ENCODE assay signal across 1 cellular context in the genomic region with DNA sequence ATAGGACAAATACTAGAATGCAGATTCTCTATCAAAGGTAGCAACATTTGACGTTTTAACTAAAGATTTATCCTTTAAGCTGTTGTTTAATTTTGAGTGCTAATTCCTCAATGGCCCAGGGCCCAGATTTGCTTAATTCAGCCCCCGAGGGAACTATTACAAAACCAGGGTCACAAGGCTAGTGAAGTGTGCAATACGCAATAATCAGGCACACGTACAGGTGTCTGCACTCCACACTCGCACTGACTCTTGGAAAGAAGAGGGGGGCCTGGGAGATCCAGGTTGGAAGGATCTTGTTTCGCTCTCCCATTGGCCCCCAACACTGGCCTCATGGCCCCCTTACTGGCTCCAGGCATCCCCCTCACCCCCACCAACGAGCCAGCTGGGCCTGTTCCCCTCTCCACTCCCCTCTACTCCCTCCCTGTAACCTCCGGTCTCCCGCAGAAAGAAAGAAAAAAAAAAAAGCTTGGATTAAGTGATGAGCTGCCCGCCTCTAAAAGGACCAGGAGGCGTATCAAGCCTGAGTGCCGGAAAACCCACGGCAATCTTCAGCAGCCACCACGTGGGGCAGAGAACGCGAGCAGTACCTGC.
TF ChIP-seq lines count a peak whose summit lies in the region.

No MANE protein-coding gene starts in this region.

TF ChIP-seq in H1, 55 proteins besides CTCF, POLR2A, EP300 and RAD21:
- TF ChIP-seq TEAD4 (IDR thresholded peaks at IDR 0.05; ENCODE audit: low read depth, low read length) (no peak), KDM4A (IDR thresholded peaks at IDR 0.05; ENCODE audit: low read depth, low read length, severe bottlenecking) (no peak), JUN (IDR thresholded peaks at IDR 0.05; ENCODE audit: low read depth, low read length) (no peak), PHF8 (conservative IDR thresholded peaks at IDR 0.05; ENCODE audit: low read depth, low read length) (no peak), POU5F1 (IDR thresholded peaks at IDR 0.05; ENCODE audit: low read depth, low read length) (no peak)
